In the genomic region with DNA sequence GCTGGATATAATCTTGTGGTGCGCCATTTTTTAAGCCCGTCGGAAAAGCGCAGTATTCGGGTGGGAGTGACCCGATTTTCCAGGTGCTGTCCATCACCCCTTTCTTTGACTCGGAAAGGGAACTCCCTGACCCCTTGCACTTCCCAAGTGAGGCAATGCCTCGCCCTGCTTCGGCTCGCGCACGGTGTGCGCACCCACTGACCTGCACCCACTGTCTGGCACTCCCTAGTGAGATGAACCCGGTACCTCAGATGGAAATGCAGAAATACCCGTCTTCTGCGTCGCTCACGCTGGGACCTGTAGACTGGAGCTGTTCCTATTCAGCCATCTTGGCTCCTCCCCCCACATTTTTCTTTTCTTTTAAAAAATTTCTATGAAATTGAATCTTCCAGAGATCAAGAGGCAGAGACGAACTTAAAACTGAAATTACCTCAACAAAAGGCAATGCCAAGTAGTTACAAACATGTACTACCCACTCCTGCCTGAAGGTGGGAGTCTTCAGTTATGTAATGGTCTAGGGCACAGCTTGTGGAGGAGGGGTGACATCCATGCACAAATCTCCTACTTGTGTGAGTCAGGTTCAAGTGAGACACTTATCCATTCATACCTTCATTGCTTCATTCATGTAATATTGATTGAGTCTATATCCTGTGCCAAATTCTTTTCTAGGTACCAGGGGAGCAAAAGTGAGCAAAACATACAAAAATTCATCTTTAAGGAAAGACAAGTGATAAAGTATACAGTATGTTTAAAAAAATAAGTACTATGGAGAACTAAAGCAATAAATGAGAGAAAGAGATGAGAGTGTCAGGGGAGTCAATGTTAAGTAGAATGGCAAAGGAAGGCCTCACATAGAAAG, we compare ENCODE assay signal across 1 cellular context.
TF ChIP-seq lines count a peak whose summit lies in the region.

No MANE protein-coding gene starts in this region.

TF ChIP-seq in K562, 482 proteins besides CTCF, POLR2A, EP300 and RAD21 (continued from another document):
- TF ChIP-seq, protein P1, sequence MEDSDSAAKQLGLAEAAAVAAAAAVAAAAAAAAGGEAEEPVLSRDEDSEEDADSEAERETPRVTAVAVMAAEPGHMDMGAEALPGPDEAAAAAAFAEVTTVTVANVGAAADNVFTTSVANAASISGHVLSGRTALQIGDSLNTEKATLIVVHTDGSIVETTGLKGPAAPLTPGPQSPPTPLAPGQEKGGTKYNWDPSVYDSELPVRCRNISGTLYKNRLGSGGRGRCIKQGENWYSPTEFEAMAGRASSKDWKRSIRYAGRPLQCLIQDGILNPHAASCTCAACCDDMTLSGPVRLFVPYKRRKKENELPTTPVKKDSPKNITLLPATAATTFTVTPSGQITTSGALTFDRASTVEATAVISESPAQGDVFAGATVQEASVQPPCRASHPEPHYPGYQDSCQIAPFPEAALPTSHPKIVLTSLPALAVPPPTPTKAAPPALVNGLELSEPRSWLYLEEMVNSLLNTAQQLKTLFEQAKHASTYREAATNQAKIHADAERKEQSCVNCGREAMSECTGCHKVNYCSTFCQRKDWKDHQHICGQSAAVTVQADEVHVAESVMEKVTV (CRISPR knock-in tag; IDR thresholded peaks at IDR 0.05): 0 out of 2 replicates have a peak, but pooled peaks have one; percentile 29
